11 cellular contexts compared by ENCODE assay signal in the genomic region with DNA sequence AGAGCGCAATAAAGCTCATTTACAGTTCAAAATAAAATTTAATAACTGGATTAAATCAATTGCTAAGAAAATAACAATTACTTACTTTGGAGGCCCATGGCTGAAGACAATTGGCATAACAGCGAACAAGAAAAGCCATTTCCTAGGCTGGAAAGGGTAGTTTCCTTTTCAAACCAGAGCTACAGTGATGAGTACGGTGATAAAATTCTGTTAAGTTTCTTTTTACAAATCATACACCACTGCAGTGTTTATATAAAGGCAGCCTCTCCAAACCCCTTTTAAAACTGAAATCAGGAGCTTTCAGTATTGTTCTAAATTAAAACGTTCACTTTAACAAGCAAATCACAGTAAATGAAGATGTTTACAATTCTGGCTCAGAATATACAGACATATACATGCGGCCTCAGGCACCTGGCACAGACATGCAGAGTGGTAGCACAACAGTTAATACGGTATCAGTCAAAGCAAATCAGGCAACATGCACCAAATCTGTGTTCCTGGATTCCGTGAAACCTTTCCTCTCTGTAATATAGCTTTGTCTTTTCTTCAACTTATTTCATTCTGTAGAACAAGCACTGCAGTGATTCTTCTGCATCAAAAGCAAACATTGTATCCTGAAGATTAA.
DNase-seq lines count a peak whose midpoint lies in the region; ATAC-seq, FAIRE-seq and TF ChIP-seq lines count a peak whose summit lies in the region.
"Had no signal": no experiment of that assay in that cellular context is flagged by ENCODE, and none has a peak within 500 bp of the region (broad histone marks: within the 10 kb centered on the region; RNA-seq: fewer than 3 reads in every experiment).

No MANE protein-coding gene starts in this region.

- H3K4me3 ChIP-seq in Panc1 (ENCODE audit: low read depth in 2 of 2, low read length in 2 of 2) (no peak overlapping the region; a peak in 1 of 4 replicates), endodermal cell (ENCODE audit: low read length) (no peak overlapping the region), small intestine (ENCODE audit: low read depth in 1 of 2, low read length in 2 of 2) (no peak overlapping the region)
- H3K4me3 ChIP-seq: A549 had no signal

- no peak overlapping the region for H3K27ac ChIP-seq in Panc1 (ENCODE audit: low read length)
- H3K27ac ChIP-seq in endodermal cell (ENCODE audit: low read depth, low read length) = peak overlapping the region; percentile 30
- peak overlapping the region in 1 of 2 donors; percentile 8 for H3K27ac ChIP-seq in small intestine (ENCODE audit: low read depth in 1 of 2, low read length in 1 of 2)
- H3K27ac ChIP-seq: A549 had no signal

- CTCF ChIA-PET in Panc1 (lab: Charles Lee) = no interaction called here

- POLR2A ChIA-PET in Panc1 (lab: Charles Lee) = no interaction called here

- intact Hi-C loops in Panc1 (cut with micrococcal nuclease; ENCODE audit: unreplicated experiment) = no loop called here

- H3K27me3 Mint-ChIP-seq in endodermal cell (ENCODE audit: insufficient read depth) = no peaks in the 10 kb centered on the region
- H3K27me3 Mint-ChIP-seq: memory B cell had no signal

- no peaks in the 10 kb centered on the region for H3K9me3 Mint-ChIP-seq in endodermal cell
- H3K9me3 Mint-ChIP-seq: memory B cell had no signal

- H3K36me3 Mint-ChIP-seq in endodermal cell (ENCODE audit: low read depth) = no peaks in the 10 kb centered on the region

- no peak overlapping the region for H3K4me3 Mint-ChIP-seq in endodermal cell
- H3K4me3 Mint-ChIP-seq: memory B cell had no signal

- H3K9me3 ChIP-seq in Panc1 (ENCODE audit: control insufficient read depth, insufficient read depth, low read depth, low read length) (no peaks in the 10 kb centered on the region), endodermal cell (ENCODE audit: control insufficient read depth, low read length) (no peaks in the 10 kb centered on the region), small intestine (ENCODE audit: control insufficient read depth, low read depth) (no peaks in the 10 kb centered on the region)
- H3K9me3 ChIP-seq: A549 had no signal

- ATAC-seq in Panc1 = no peak
- no peak for ATAC-seq in HG03565 (IDR thresholded peaks at IDR 0.05; ENCODE audit: unreplicated experiment)
- no peak for ATAC-seq in GM19328 (IDR thresholded peaks at IDR 0.05; ENCODE audit: unreplicated experiment)
- ATAC-seq: A549, esophagus mucosa had no signal

- H3K4me1 ChIP-seq in Panc1 (ENCODE audit: control insufficient read depth, insufficient read depth, low read length) (no peaks in the 10 kb centered on the region), endodermal cell (ENCODE audit: control insufficient read depth, insufficient read depth, low read length) (peaks cover 7% of the 10 kb centered on the region), small intestine (ENCODE audit: control insufficient read depth in 2 of 2, insufficient read depth in 1 of 2, low read depth in 1 of 2, low read length in 1 of 2) (peaks cover 0 to 4% of the 10 kb centered on the region in 2 donors)

- H3K27ac Mint-ChIP-seq in endodermal cell = no peak overlapping the region
- H3K27ac Mint-ChIP-seq: memory B cell had no signal

- no peaks in the 10 kb centered on the region for H3K27me3 ChIP-seq in Panc1 (ENCODE audit: control insufficient read depth, insufficient read depth, low read length)
- H3K27me3 ChIP-seq in endodermal cell (ENCODE audit: control insufficient read depth, insufficient read depth, low read length, poor library complexity, severe bottlenecking) = no peaks in the 10 kb centered on the region
- H3K27me3 ChIP-seq in small intestine (ENCODE audit: control insufficient read depth in 2 of 2, insufficient read depth in 2 of 2, low read length in 2 of 2) = no peaks in the 10 kb centered on the region

- no peak overlapping the region for H3K9ac ChIP-seq in endodermal cell (ENCODE audit: extremely low read depth, low read length, poor library complexity, severe bottlenecking)

- no peak for FAIRE-seq in small intestine (lab: Jason Lieb, UNC)
- FAIRE-seq: A549 had no signal

- H3K4me1 Mint-ChIP-seq in endodermal cell = peaks cover 10% of the 10 kb centered on the region

- BruUV-seq in Panc1 (replicated peaks; lab: Mats Ljungman, UMichigan) = TSS peak; percentile 12

- DNase-seq in NCI-H1417 (lab: John Stamatoyannopoulos, UW) (peak in 2 of 3 experiments; percentile 5 to 48), NCI-H1417 treated with DMSO at 0.1 percent for 48 hours (lab: John Stamatoyannopoulos, UW) (no peak), Panc1 (ENCODE audit: low read depth, low spot score) (no peak), endodermal cell (no peak), pons (ENCODE audit: low spot score) (peak; percentile 57), small intestine (no peak)

- no peaks in the 10 kb centered on the region; the same call in 1 of the 2 replicates for H3K36me3 ChIP-seq in Panc1 (ENCODE audit: control insufficient read depth, insufficient read depth, low read length)
- H3K36me3 ChIP-seq in endodermal cell (ENCODE audit: control insufficient read depth, insufficient read depth, low read length) = peaks cover 4% of the 10 kb centered on the region
- no peaks in the 10 kb centered on the region for H3K36me3 ChIP-seq in small intestine (ENCODE audit: control insufficient read depth in 2 of 2, insufficient read depth in 2 of 2, low read length in 2 of 2)

- 93 to 96% methylated on average over 4 to 7 of the region's 7 CpGs for WGBS in endodermal cell (ENCODE audit: insufficient coverage in 1 of 2, insufficient read length in 1 of 2), 2 experiments
- WGBS in small intestine, 3 donors = 55 to 83% (median 65%) methylated on average over 7 of the region's 7 CpGs

- in situ Hi-C loops in Panc1 (cut with HindIII; ENCODE audit: low pct_unique_long_range_greater_than_20kb, low sequenced_read_pairs) = no loop called here

- TF ChIP-seq CTCF in Panc1 (IDR thresholded peaks at IDR 0.05) (no peak), endodermal cell (conservative IDR thresholded peaks at IDR 0.05) (no peak)

Comparison
In these comparisons a context has a peak if more than half of its experiments do, and no peak if none do; other contexts are left out.
1. DNase-seq: peak in NCI-H1417 (2 of 3) and pons (single experiment); none in NCI-H1417 treated with DMSO at 0.1 percent for 48 hours (single experiment), Panc1 (single experiment), endodermal cell (single experiment) and small intestine (single experiment).